8 cellular contexts compared by ENCODE assay signal in genomic region chr3:61358364-61358763, GRCh38.
A peak's percentile ranks its signal among the peaks of the same experiment; 100 is the strongest.
DNase-seq lines count a peak whose midpoint lies in the region; ATAC-seq and TF ChIP-seq lines count a peak whose summit lies in the region.

No MANE protein-coding gene starts in this region.

- H3K4me1 ChIP-seq in stomach = peaks cover 0 to 20% (median 11%) of the 10 kb centered on the region in 4 donors

- no peak for TF ChIP-seq POLR2A in stomach (IDR thresholded peaks at IDR 0.05)

- no peak overlapping the region for H3K27ac Mint-ChIP-seq in activated CD4-positive, alpha-beta memory T cell treated with anti-CD3 and anti-CD28 coated beads, Interleukin-2, amount 10 ng/mL, durations not matched to agents 7 days and 5 days

- no peaks in the 10 kb centered on the region for H3K9me3 Mint-ChIP-seq in activated CD4-positive, alpha-beta memory T cell treated with anti-CD3 and anti-CD28 coated beads, Interleukin-2, amount 10 ng/mL, durations not matched to agents 7 days and 5 days

- H3K36me3 Mint-ChIP-seq in activated CD4-positive, alpha-beta memory T cell treated with anti-CD3 and anti-CD28 coated beads, Interleukin-2, amount 10 ng/mL, durations not matched to agents 7 days and 5 days (ENCODE audit: low read depth) = no peaks in the 10 kb centered on the region

- ATAC-seq in GM21528 (IDR thresholded peaks at IDR 0.05; ENCODE audit: low FRiP score, unreplicated experiment) (peak; percentile 98), Right ventricle myocardium inferior (peak; percentile 95)

- no peak for TF ChIP-seq CTCF in GM12865 (IDR thresholded peaks at IDR 0.05; ENCODE audit: insufficient read depth, low read depth, low read length, missing control alignments)
- TF ChIP-seq CTCF in stomach (IDR thresholded peaks at IDR 0.05) = no peak

- no peak overlapping the region for H3K27ac ChIP-seq in stomach

- 9 to 38% (median 27%) methylated on average over 2 of the region's 2 CpGs for WGBS in stomach, 5 donors

- intact Hi-C loops in Right ventricle myocardium inferior (cut with DNase I) (no loop called here), stomach (cut with DNase I; ENCODE audit: low total_unique reads) (no loop called here)

- CTCF ChIA-PET in activated CD4-positive, alpha-beta memory T cell treated with anti-CD3 and anti-CD28 coated beads, Interleukin-2, amount 10 ng/mL, durations not matched to agents 7 days and 5 days (lab: Charles Lee) = no interaction called here

- no peaks in the 10 kb centered on the region for H3K27me3 Mint-ChIP-seq in activated CD4-positive, alpha-beta memory T cell treated with anti-CD3 and anti-CD28 coated beads, Interleukin-2, amount 10 ng/mL, durations not matched to agents 7 days and 5 days

- POLR2A ChIA-PET in activated CD4-positive, alpha-beta memory T cell treated with anti-CD3 and anti-CD28 coated beads, Interleukin-2, amount 10 ng/mL, durations not matched to agents 7 days and 5 days (lab: Charles Lee) = no interaction called here

- no peak for TF ChIP-seq EP300 in stomach (IDR thresholded peaks at IDR 0.05)

- H3K4me3 ChIP-seq in GM12865 (ENCODE audit: low read depth, low read length) (no peak overlapping the region), MG63 (no peak overlapping the region), stomach (no peak overlapping the region)

- H3K36me3 ChIP-seq in MG63 (no peaks in the 10 kb centered on the region), stomach (no peaks in the 10 kb centered on the region)

- H3K27me3 ChIP-seq in MG63 = no peaks in the 10 kb centered on the region
- no peaks in the 10 kb centered on the region for H3K27me3 ChIP-seq in stomach

- H3K4me3 Mint-ChIP-seq in activated CD4-positive, alpha-beta memory T cell treated with anti-CD3 and anti-CD28 coated beads, Interleukin-2, amount 10 ng/mL, durations not matched to agents 7 days and 5 days = no peak overlapping the region

- DNase-seq in GM12865 (ENCODE audit: low read depth) (peak; percentile 91), MG63 (peak; percentile 0), Right ventricle myocardium inferior (ENCODE audit: missing footprints) (peak; percentile 84), stomach (peak; percentile 49), COR-L47 (lab: John Stamatoyannopoulos, UW) (no peak), NCI-H2081 treated with DMSO at 0.1 percent for 48 hours (lab: John Stamatoyannopoulos, UW) (no peak)
- no peak for DNase-seq in activated CD4-positive, alpha-beta memory T cell treated with anti-CD3 and anti-CD28 coated beads, Interleukin-2, amount 10 ng/mL, durations not matched to agents 7 days and 5 days

- H3K9me3 ChIP-seq in MG63 (no peaks in the 10 kb centered on the region), stomach (no peaks in the 10 kb centered on the region)

- no peaks in the 10 kb centered on the region for H3K4me1 Mint-ChIP-seq in activated CD4-positive, alpha-beta memory T cell treated with anti-CD3 and anti-CD28 coated beads, Interleukin-2, amount 10 ng/mL, durations not matched to agents 7 days and 5 days

Comparison
In these comparisons a context has a peak if more than half of its experiments do, and no peak if none do; other contexts are left out.
1. DNase-seq: peak in GM12865 (single experiment), MG63 (single experiment), Right ventricle myocardium inferior (single experiment) and stomach (single experiment); none in activated CD4-positive, alpha-beta memory T cell treated with anti-CD3 and anti-CD28 coated beads, Interleukin-2, amount 10 ng/mL, durations not matched to agents 7 days and 5 days (single experiment), COR-L47 (single experiment) and NCI-H2081 treated with DMSO at 0.1 percent for 48 hours (single experiment).